Comparison of ENCODE assay signal across 9 cellular contexts in the genomic region with DNA sequence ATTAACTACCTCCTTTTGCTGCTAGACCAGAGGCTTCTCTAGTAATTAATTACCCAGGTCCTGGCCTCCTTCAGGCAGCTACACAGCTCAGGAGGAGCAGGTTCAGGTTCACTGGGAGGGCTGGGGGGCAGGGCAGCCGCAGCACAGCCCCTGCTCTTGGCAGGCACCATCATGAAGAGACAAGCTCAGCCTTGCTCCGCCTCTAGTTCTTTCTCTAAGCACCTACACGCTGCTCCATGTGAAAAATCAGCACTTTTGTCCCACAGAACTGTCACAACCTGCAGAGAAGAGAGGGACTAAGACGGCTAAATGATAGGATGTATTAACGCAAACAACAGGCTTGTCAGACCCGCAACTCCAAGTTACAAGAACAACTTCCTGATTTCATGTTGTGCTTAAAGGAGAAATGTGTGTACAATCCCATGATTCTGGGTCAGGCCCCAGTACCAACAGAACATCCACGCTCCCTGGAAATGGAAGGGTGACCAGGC. TPM values are rescaled to one million over a fixed set of nuclear protein-coding genes. Genes with fewer than 3 reads are reported as not detected.
DNase-seq lines count a peak whose midpoint lies in the region; ATAC-seq and TF ChIP-seq lines count a peak whose summit lies in the region.
"Had no signal": no experiment of that assay in that cellular context is flagged by ENCODE, and none has a peak within 500 bp of the region (broad histone marks: within the 10 kb centered on the region; RNA-seq: fewer than 3 reads in every experiment).

No MANE protein-coding gene starts in this region.

- H3K36me3 ChIP-seq in uterus, result no peaks in the 10 kb centered on the region
- H3K36me3 ChIP-seq: colonic mucosa had no signal

- H3K4me3 ChIP-seq in epithelial cell of proximal tubule (ENCODE audit: low read depth, low read length) (peak overlapping the region; percentile 29), uterus (no peak overlapping the region)
- H3K4me3 ChIP-seq: colonic mucosa had no signal

- peaks cover 0 to 5% of the 10 kb centered on the region in 2 donors for H3K4me1 ChIP-seq in uterus
- H3K4me1 ChIP-seq: colonic mucosa had no signal

- intact Hi-C loops in uterus (cut with DNase I; ENCODE audit: low total_unique reads), result no loop called here

- no peak for TF ChIP-seq POLR2A in uterus (IDR thresholded peaks at IDR 0.05)

- TF ChIP-seq CTCF in epithelial cell of proximal tubule (conservative IDR thresholded peaks at IDR 0.05; ENCODE audit: low read depth, low read length), result no peak
- TF ChIP-seq CTCF in uterus (IDR thresholded peaks at IDR 0.05), result no peak
- TF ChIP-seq CTCF in GM20000 (IDR thresholded peaks at IDR 0.05; ENCODE audit: extremely low read depth, missing control alignments), result no peak

- ATAC-seq in GM19438 (IDR thresholded peaks at IDR 0.05; ENCODE audit: low read depth, unreplicated experiment) (peak; percentile 57), HG02981 (IDR thresholded peaks at IDR 0.05; ENCODE audit: unreplicated experiment) (no peak), GM18861 (IDR thresholded peaks at IDR 0.05; ENCODE audit: unreplicated experiment) (no peak)

- peak; percentile 62 for DNase-seq in NCI-H2227 (lab: John Stamatoyannopoulos, UW; ENCODE audit: unreplicated experiment)
- peak; percentile 64 for DNase-seq in epithelial cell of proximal tubule (ENCODE audit: low read depth)
- peak; percentile 62 for DNase-seq in putamen (ENCODE audit: low spot score)
- no peak for DNase-seq in uterus
- DNase-seq in GM20000 (ENCODE audit: low spot score), result no peak
- DNase-seq: colonic mucosa had no signal

- no peaks in the 10 kb centered on the region for H3K27me3 ChIP-seq in uterus
- H3K27me3 ChIP-seq: colonic mucosa had no signal

- no peaks in the 10 kb centered on the region for H3K9me3 ChIP-seq in uterus
- H3K9me3 ChIP-seq: colonic mucosa had no signal

- no peak overlapping the region for H3K27ac ChIP-seq in uterus
- H3K27ac ChIP-seq: colonic mucosa had no signal

RNA-seq across cellular contexts. Expression of a gene that starts 53.4 kb away (rescaled TPM):
- total RNA-seq in epithelial cell of proximal tubule, result 77.5 and 82.8 TPM in 2 replicates
- 100 to 1,000 TPM in 1 of 4 donors, 10 to 100 TPM in 3; 51.5 to 127 (median 78.1) TPM for total RNA-seq in uterus

Comparison
In these comparisons a context has a peak if more than half of its experiments do, and no peak if none do; other contexts are left out.
1. DNase-seq: peak in NCI-H2227 (single experiment), epithelial cell of proximal tubule (single experiment) and putamen (single experiment); none in uterus (0 of 2) and GM20000 (single experiment).